ENCODE assay signal across 8 cellular contexts in genomic region chr16:4475880-4476790, GRCh38. TPM values are rescaled to one million over a fixed set of nuclear protein-coding genes. Genes with fewer than 3 reads are reported as not detected.
DNase-seq lines count a peak whose midpoint lies in the region; ATAC-seq and TF ChIP-seq lines count a peak whose summit lies in the region.

HMOX2 (plus strand) TSS chr16:4476398; CDS start chr16:4505525, 29,127 bp downstream.

- no peaks in the 10 kb centered on the region for H3K4me1 ChIP-seq in HUES64 (ENCODE audit: insufficient read depth, low read length)
- peaks cover 24% of the 10 kb centered on the region for H3K4me1 ChIP-seq in OCI-LY3 (ENCODE audit: low read length)
- peaks cover 47% of the 10 kb centered on the region for H3K4me1 ChIP-seq in mononuclear cell (ENCODE audit: insufficient read depth, low read length)

- H3K79me2 ChIP-seq in OCI-LY3 (ENCODE audit: low read length), result peaks cover 67% of the 10 kb centered on the region

- DNase-seq in DMS 273 (lab: John Stamatoyannopoulos, UW; ENCODE audit: unreplicated experiment) (peak; percentile 97), activated T-cell treated with anti-CD3 and anti-CD28 coated beads for 1 hour (ENCODE audit: low read depth) (peak; percentile 88), epidermal melanocyte (ENCODE audit: insufficient read length, low spot score) (peak; percentile 85)
- DNase-seq in stimulated activated CD8-positive, alpha-beta memory T cell treated with anti-CD3 and anti-CD28 coated beads, Interleukin-4, amount 100 ng/mL, for 24 hours (ENCODE audit: low read depth), result peak; percentile 87

- H3K9me3 ChIP-seq in HUES64 (ENCODE audit: insufficient read depth, low read depth, low read length) (peaks cover 5% of the 10 kb centered on the region; the same call in 1 of the 2 replicates), OCI-LY3 (ENCODE audit: insufficient read depth, low read length) (no peaks in the 10 kb centered on the region), mononuclear cell (ENCODE audit: low read depth, low read length) (no peaks in the 10 kb centered on the region)

- H3K27me3 ChIP-seq in HUES64 (ENCODE audit: insufficient read depth, low read length) (0 out of 2 replicates have a peak, but pooled peaks cover 5% of the 10 kb centered on the region), OCI-LY3 (ENCODE audit: low read depth, low read length) (no peaks in the 10 kb centered on the region), mononuclear cell (ENCODE audit: insufficient read depth, low read length) (no peaks in the 10 kb centered on the region)

- TF ChIP-seq CTCF in OCI-LY3 (IDR thresholded peaks at IDR 0.05; ENCODE audit: low read depth, low read length), result peak; percentile 23; the same call in 1 of the 2 replicates

- H3K9ac ChIP-seq in HUES64 (ENCODE audit: low read depth, low read length), result 0 out of 2 replicates have a peak within 1 kb of the TSS, but pooled peaks have one; percentile 22
- peak within 1 kb of the TSS; percentile 85 for H3K9ac ChIP-seq in OCI-LY3 (ENCODE audit: low read length)

- peak within 1 kb of the TSS; percentile 67 for H3K4me3 ChIP-seq in HUES64 (ENCODE audit: low read length)
- H3K4me3 ChIP-seq in OCI-LY3 (ENCODE audit: low read length), result peak within 1 kb of the TSS; percentile 83
- peak within 1 kb of the TSS; percentile 91 for H3K4me3 ChIP-seq in mononuclear cell (ENCODE audit: low read length)

- no peaks in the 10 kb centered on the region for H4K20me1 ChIP-seq in OCI-LY3 (ENCODE audit: insufficient read depth, low read length)

- peak; percentile 73 for ATAC-seq in GM21447 (IDR thresholded peaks at IDR 0.05; ENCODE audit: unreplicated experiment)

- peaks cover 5% of the 10 kb centered on the region for H3K36me3 ChIP-seq in HUES64 (ENCODE audit: insufficient read depth, low read length)
- peaks cover 7% of the 10 kb centered on the region for H3K36me3 ChIP-seq in OCI-LY3 (replicated peaks; ENCODE audit: low read depth, low read length)

- H3K27ac ChIP-seq in HUES64 (ENCODE audit: low read depth, low read length) (no peak within 1 kb of the TSS), OCI-LY3 (ENCODE audit: low read length) (peak within 1 kb of the TSS; percentile 71)

- 12% methylated on average over 70 of the region's 70 CpGs for WGBS in HUES64

- peak within 1 kb of the TSS; percentile 82 for H3K4me2 ChIP-seq in OCI-LY3 (ENCODE audit: low read length)

- H2AFZ ChIP-seq in OCI-LY3 (ENCODE audit: low read depth, low read length), result 0 out of 2 replicates have a peak within 1 kb of the TSS, but pooled peaks have one; percentile 13

RNA-seq across cellular contexts. Expression of gene HMOX2, which starts in this region (rescaled TPM):
- 30.9 TPM for polyA plus RNA-seq in HUES64 (2013, experiment 1 of 2)
- polyA plus RNA-seq in HUES64 (2013, experiment 2 of 2), result 25.1 TPM
- 26.7 TPM for total RNA-seq in mononuclear cell
